34 cellular contexts compared by ENCODE assay signal in genomic region chr3:32308378-32308777, GRCh38.
"Had no signal": no experiment of that assay in that cellular context is flagged by ENCODE, and none has a peak within 500 bp of the region (broad histone marks: within the 10 kb centered on the region; RNA-seq: fewer than 3 reads in every experiment).

No MANE protein-coding gene starts in this region.

- DNase-seq: Karpas-422, Kasumi-1, MG63, MM.1S, MV-4-11, NCI-H1092, NCI-H1092 treated with DMSO at 0.1 percent for 48 hours, NCI-H1105, NCI-H1105 treated with DMSO at 0.1 percent for 48 hours, NCI-H1417, NCI-H1417 treated with DMSO at 0.1 percent for 48 hours, NCI-H1436, NCI-H1436 treated with DMSO at 0.1 percent for 48 hours, NCI-H146, NCI-H1694, NCI-H1694 treated with DMSO at 0.1 percent for 48 hours, NCI-H187, NCI-H187 treated with DMSO at 0.1 percent for 48 hours, NCI-H1930, NCI-H2029, NCI-H2029 treated with DMSO at 0.1 percent for 48 hours, NCI-H2081, NCI-H2081 treated with DMSO at 0.1 percent for 48 hours, NCI-H2107, NCI-H2171, NCI-H2171 treated with DMSO at 0.1 percent for 48 hours, NCI-H2227 treated with DMSO at 0.1 percent for 48 hours, NCI-H226, NCI-H345, NCI-H446, NCI-H446 treated with DMSO at 0.1 percent for 48 hours, NCI-H510A, NCI-H510A treated with DMSO at 0.1 percent for 48 hours, NCI-H524 had no signal

- H3K36me3 ChIP-seq: MG63 had no signal

- H3K27me3 ChIP-seq: MG63 had no signal

- H3K9me3 ChIP-seq: MG63 had no signal

- H3K4me3 ChIP-seq: MG63 had no signal
